12 cellular contexts compared by ENCODE assay signal in genomic region chr20:47857994-47858557, GRCh38.
DNase-seq lines count a peak whose midpoint lies in the region; ATAC-seq and TF ChIP-seq lines count a peak whose summit lies in the region.
"Had no signal": no experiment of that assay in that cellular context is flagged by ENCODE, and none has a peak within 500 bp of the region (broad histone marks: within the 10 kb centered on the region; RNA-seq: fewer than 3 reads in every experiment).

No MANE protein-coding gene starts in this region.

- TF ChIP-seq CTCF in ascending aorta (IDR thresholded peaks at IDR 0.05) (no peak), smooth muscle cell (IDR thresholded peaks at IDR 0.05; ENCODE audit: borderline replicate concordance, insufficient read depth, poor library complexity, severe bottlenecking) (no peak)

- H3K79me2 ChIP-seq in smooth muscle cell (ENCODE audit: low read depth): no peaks in the 10 kb centered on the region

- H4K20me1 ChIP-seq in smooth muscle cell (ENCODE audit: low read depth): no peaks in the 10 kb centered on the region

- H3K4me2 ChIP-seq in smooth muscle cell: peak overlapping the region; percentile 27
- H3K4me2 ChIP-seq: KMS-11 had no signal

- H3K4me3 ChIP-seq in ascending aorta: peak overlapping the region; percentile 11 to 41
- H3K4me3 ChIP-seq in smooth muscle cell: no peak overlapping the region

- H3K9ac ChIP-seq in smooth muscle cell (ENCODE audit: low read depth): peak overlapping the region; percentile 50
- H3K9ac ChIP-seq: KMS-11 had no signal

- H3K27ac ChIP-seq in ascending aorta (peak overlapping the region; percentile 70 to 78), smooth muscle cell (ENCODE audit: low read depth) (peak overlapping the region; percentile 73)
- H3K27ac ChIP-seq: KMS-11 had no signal

- H2AFZ ChIP-seq in smooth muscle cell (ENCODE audit: low read depth): peak overlapping the region; percentile 52

- H3K36me3 ChIP-seq in ascending aorta (no peaks in the 10 kb centered on the region), smooth muscle cell (ENCODE audit: low read depth) (no peaks in the 10 kb centered on the region)

- intact Hi-C loops in ascending aorta (cut with DNase I) (loop anchor here (2.0 to 5.0 kb wide), 3 partner anchors 69 to 439 kb away; no protein-coding TSS in a partner anchor), left ventricle myocardium superior (cut with micrococcal nuclease) (no loop called here)

- ATAC-seq in left ventricle myocardium superior: peak; percentile 77
- no peak for ATAC-seq in GM21447 (IDR thresholded peaks at IDR 0.05; ENCODE audit: unreplicated experiment)
- no peak for ATAC-seq in HG03432 (IDR thresholded peaks at IDR 0.05; ENCODE audit: unreplicated experiment)
- ATAC-seq: T-cell had no signal

- H3K27me3 ChIP-seq in ascending aorta (no peaks in the 10 kb centered on the region), smooth muscle cell (ENCODE audit: low read depth) (no peaks in the 10 kb centered on the region)

- H3K9me3 ChIP-seq in ascending aorta (no peaks in the 10 kb centered on the region), smooth muscle cell (replicated peaks; ENCODE audit: low read depth) (no peaks in the 10 kb centered on the region)

- WGBS in smooth muscle cell (ENCODE audit: low lambda C conversion rate): 67% methylated on average over 11 of the region's 11 CpGs

- DNase-seq in M059J (ENCODE audit: low read depth): peak; percentile 89
- DNase-seq in ascending aorta (ENCODE audit: low spot score in 2 of 2): peak in 1 of 2 donors; percentile 83
- no peak for DNase-seq in left ventricle myocardium superior
- DNase-seq in smooth muscle cell (lab: John Stamatoyannopoulos, UW; ENCODE audit: unreplicated experiment): no peak
- DNase-seq in NK-92 treated with Interleukin-12 subunit alpha and Interleukin-12 subunit beta, amount 100 ng/mL, for 24 hours (lab: John Stamatoyannopoulos, UW): no peak
- no peak for DNase-seq in COR-L47 (lab: John Stamatoyannopoulos, UW)
- DNase-seq: activated CD4-positive, alpha-beta memory T cell treated with anti-CD3 and anti-CD28 coated beads, Interleukin-2, amount 10 ng/mL, durations not matched to agents 7 days and 5 days; effector CD8-positive, alpha-beta T cell; T-cell had no signal

- no peaks in the 10 kb centered on the region for H3F3A ChIP-seq in smooth muscle cell (ENCODE audit: low read depth)

- H3K4me1 ChIP-seq in ascending aorta: peaks cover 4 to 8% of the 10 kb centered on the region in 2 donors
- H3K4me1 ChIP-seq in smooth muscle cell (ENCODE audit: low read depth): peaks cover 7% of the 10 kb centered on the region
